ENCODE assay signal across 16 cellular contexts in genomic region chr17:55897301-55897700, GRCh38.
A peak's percentile ranks its signal among the peaks of the same experiment; 100 is the strongest.
DNase-seq lines count a peak whose midpoint lies in the region; ATAC-seq and TF ChIP-seq lines count a peak whose summit lies in the region.
"Had no signal": no experiment of that assay in that cellular context is flagged by ENCODE, and none has a peak within 500 bp of the region (broad histone marks: within the 10 kb centered on the region; RNA-seq: fewer than 3 reads in every experiment).

No MANE protein-coding gene starts in this region.

- TF ChIP-seq POLR2A in NB4 (IDR thresholded peaks at IDR 0.05; ENCODE audit: extremely low read depth, insufficient read length) (no peak), gastroesophageal sphincter (IDR thresholded peaks at IDR 0.05) (no peak)

- H3K4me1 ChIP-seq in gastroesophageal sphincter (no peaks in the 10 kb centered on the region), lung (ENCODE audit: control insufficient read depth in 2 of 2, insufficient read depth in 2 of 2, low read length in 2 of 2) (no peaks in the 10 kb centered on the region), skeletal muscle tissue (ENCODE audit: control insufficient read depth in 3 of 3, insufficient read depth in 3 of 3, low read length in 3 of 3) (no peaks in the 10 kb centered on the region)

- H3K36me3 ChIP-seq in gastroesophageal sphincter (no peaks in the 10 kb centered on the region), lung (ENCODE audit: control insufficient read depth in 2 of 2, insufficient read depth in 2 of 2, low read length in 2 of 2) (no peaks in the 10 kb centered on the region), skeletal muscle tissue (ENCODE audit: control insufficient read depth in 3 of 3, insufficient read depth in 3 of 3, low read length in 3 of 3) (no peaks in the 10 kb centered on the region)

- no peak for TF ChIP-seq EP300 in gastroesophageal sphincter (IDR thresholded peaks at IDR 0.05)

- 63 to 89% methylated on average over 2 of the region's 4 CpGs for WGBS in gastroesophageal sphincter (ENCODE audit: low coverage in 1 of 2), 2 donors
- 64 to 84% methylated on average over 4 of the region's 4 CpGs for WGBS in lung, 2 donors

- TF ChIP-seq CTCF in NB4 (IDR thresholded peaks at IDR 0.05; ENCODE audit: low read depth, low read length) (no peak), gastroesophageal sphincter (IDR thresholded peaks at IDR 0.05) (no peak), lung (IDR thresholded peaks at IDR 0.05; ENCODE audit: control extremely low read depth, extremely low read depth) (no peak)

- ATAC-seq in gastroesophageal sphincter (peak; percentile 85), lung (ENCODE audit: insufficient read depth, low FRiP score) (peak; percentile 34), GM21576 (IDR thresholded peaks at IDR 0.05; ENCODE audit: unreplicated experiment) (no peak), GM21526 (IDR thresholded peaks at IDR 0.05; ENCODE audit: low FRiP score, unreplicated experiment) (no peak)

- H3K27ac ChIP-seq in gastroesophageal sphincter (peak overlapping the region in 1 of 4 donors; percentile 20), lung (ENCODE audit: low read depth in 1 of 2, low read length in 1 of 2) (no peak overlapping the region), skeletal muscle tissue (ENCODE audit: low read depth, low read length) (peak overlapping the region; percentile 39)

- no peaks in the 10 kb centered on the region for H3K9me3 ChIP-seq in gastroesophageal sphincter
- H3K9me3 ChIP-seq in lung (ENCODE audit: control insufficient read depth in 2 of 2, insufficient read depth in 1 of 2, low read length in 1 of 2), result no peaks in the 10 kb centered on the region
- H3K9me3 ChIP-seq in skeletal muscle tissue (ENCODE audit: control insufficient read depth in 3 of 3, low read length in 3 of 3), result no peaks in the 10 kb centered on the region

- H3K4me3 ChIP-seq in NB4 (ENCODE audit: low read depth, low read length) (no peak overlapping the region), gastroesophageal sphincter (no peak overlapping the region), lung (no peak overlapping the region), skeletal muscle tissue (ENCODE audit: low read length in 3 of 3) (no peak overlapping the region)

- H3K27me3 ChIP-seq in gastroesophageal sphincter (no peaks in the 10 kb centered on the region), lung (ENCODE audit: control insufficient read depth, insufficient read depth) (no peaks in the 10 kb centered on the region), skeletal muscle tissue (ENCODE audit: control insufficient read depth in 3 of 3, insufficient read depth in 3 of 3, low read length in 3 of 3) (no peaks in the 10 kb centered on the region)

- DNase-seq in NB4 (ENCODE audit: low read depth) (peak; percentile 51), lung (ENCODE audit: low spot score) (peak; percentile 36), NCI-H187 (lab: John Stamatoyannopoulos, UW) (no peak)
- DNase-seq: ACHN; CD4-positive, alpha-beta T cell; H9; Karpas-422; MM.1S; NCI-H1930; NCI-H446 treated with DMSO at 0.1 percent for 48 hours; NCI-H748 treated with DMSO at 0.1 percent for 48 hours; RPMI8226 had no signal

- no peak overlapping the region for H3K9ac ChIP-seq in skeletal muscle tissue (ENCODE audit: low read depth in 1 of 3, low read length in 3 of 3)

Comparison
In these comparisons a context has a peak if more than half of its experiments do, and no peak if none do; other contexts are left out.
1. DNase-seq: peak in NB4 (single experiment) and lung (single experiment); none in NCI-H187 (0 of 2).
2. ATAC-seq: peak in gastroesophageal sphincter (single experiment) and lung (single experiment); none in GM21576 (single experiment) and GM21526 (single experiment).